Comparison of ENCODE assay signal across 30 cellular contexts in genomic region chr7:111852081-111852480, GRCh38.
"Had no signal": no experiment of that assay in that cellular context is flagged by ENCODE, and none has a peak within 500 bp of the region (broad histone marks: within the 10 kb centered on the region; RNA-seq: fewer than 3 reads in every experiment).

No MANE protein-coding gene starts in this region.

- H3K4me3 Mint-ChIP-seq: activated CD4-positive, alpha-beta memory T cell treated with anti-CD3 and anti-CD28 coated beads, Interleukin-2, amount 10 ng/mL, durations not matched to agents 7 days and 5 days; activated CD4-positive, alpha-beta T cell treated with anti-CD3 and anti-CD28 coated beads, Interleukin-2, amount 10 ng/mL, durations not matched to agents 7 days and 5 days; activated naive CD8-positive, alpha-beta T cell; activated T-cell treated with anti-CD3 and anti-CD28 coated beads, Interleukin-2, amount 50 U/mL, for 4 hours; activated T-helper 17 cell treated with anti-CD3 and anti-CD28 coated beads, Interleukin-2, amount 50 U/mL, for 72 hours; central memory CD8-positive, alpha-beta T cell; dendritic cell treated with granulocyte-macrophage colony-stimulating factor and Interleukin-4, amounts not matched to agents 40 ng/mL and 50 ng/mL, for 4 days had no signal

- H3K4me2 ChIP-seq: hepatocyte had no signal

- ATAC-seq: activated T-cell treated with anti-CD3 and anti-CD28 coated beads, Interleukin-2, amount 50 U/mL, for 4 hours; activated T-helper 17 cell treated with anti-CD3 and anti-CD28 coated beads, Interleukin-2, amount 50 U/mL, for 72 hours; gastroesophageal sphincter; heart right ventricle had no signal

- H3K4me3 ChIP-seq: coronary artery, dorsolateral prefrontal cortex, esophagus squamous epithelium, gastroesophageal sphincter, heart right ventricle, hepatocyte had no signal

- H3K27me3 Mint-ChIP-seq: activated CD4-positive, alpha-beta memory T cell treated with anti-CD3 and anti-CD28 coated beads, Interleukin-2, amount 10 ng/mL, durations not matched to agents 7 days and 5 days; dendritic cell treated with granulocyte-macrophage colony-stimulating factor and Interleukin-4, amounts not matched to agents 40 ng/mL and 50 ng/mL, for 4 days had no signal

- H3K27ac Mint-ChIP-seq: activated CD4-positive, alpha-beta memory T cell treated with anti-CD3 and anti-CD28 coated beads, Interleukin-2, amount 10 ng/mL, durations not matched to agents 7 days and 5 days; activated CD4-positive, alpha-beta T cell treated with anti-CD3 and anti-CD28 coated beads, Interleukin-2, amount 10 ng/mL, durations not matched to agents 7 days and 5 days; activated naive CD8-positive, alpha-beta T cell; activated T-helper 17 cell treated with anti-CD3 and anti-CD28 coated beads, Interleukin-2, amount 50 U/mL, for 72 hours; dendritic cell treated with granulocyte-macrophage colony-stimulating factor and Interleukin-4, amounts not matched to agents 40 ng/mL and 50 ng/mL, for 4 days had no signal

- H3K27me3 ChIP-seq: brain microvascular endothelial cell, dorsolateral prefrontal cortex, esophagus squamous epithelium, gastroesophageal sphincter, heart right ventricle, hepatocyte had no signal

- FAIRE-seq: astrocyte, bronchial epithelial cell had no signal

- H3K27ac ChIP-seq: brain microvascular endothelial cell, coronary artery, esophagus squamous epithelium, gastroesophageal sphincter, heart right ventricle had no signal

- H3K4me1 ChIP-seq: esophagus squamous epithelium, gastroesophageal sphincter had no signal

- H3K36me3 ChIP-seq: brain microvascular endothelial cell had no signal

- H3K9me3 Mint-ChIP-seq: activated CD4-positive, alpha-beta memory T cell treated with anti-CD3 and anti-CD28 coated beads, Interleukin-2, amount 10 ng/mL, durations not matched to agents 7 days and 5 days had no signal

- H3K9me3 ChIP-seq: gastroesophageal sphincter, heart right ventricle had no signal

- H3K4me1 Mint-ChIP-seq: activated CD4-positive, alpha-beta memory T cell treated with anti-CD3 and anti-CD28 coated beads, Interleukin-2, amount 10 ng/mL, durations not matched to agents 7 days and 5 days; activated CD4-positive, alpha-beta T cell treated with anti-CD3 and anti-CD28 coated beads, Interleukin-2, amount 10 ng/mL, durations not matched to agents 7 days and 5 days; activated T-helper 17 cell treated with anti-CD3 and anti-CD28 coated beads, Interleukin-2, amount 50 U/mL, for 72 hours; central memory CD8-positive, alpha-beta T cell had no signal

- DNase-seq: activated CD4-positive, alpha-beta memory T cell treated with anti-CD3 and anti-CD28 coated beads, Interleukin-2, amount 10 ng/mL, durations not matched to agents 7 days and 5 days; activated CD4-positive, alpha-beta T cell treated with anti-CD3 and anti-CD28 coated beads for 1 hour; activated CD4-positive, alpha-beta T cell treated with anti-CD3 and anti-CD28 coated beads for 4 hours; activated CD4-positive, alpha-beta T cell treated with anti-CD3 and anti-CD28 coated beads, Interleukin-2, amount 10 ng/mL, durations not matched to agents 7 days and 5 days; activated CD4-positive, alpha-beta T cell treated with anti-CD3 and anti-CD28 coated beads, Interleukin-2, amount 50 U/mL, for 4 hours; activated CD8-positive, alpha-beta memory T cell treated with anti-CD3 and anti-CD28 coated beads, Interleukin-2, amount 50 U/mL, for 48 hours; activated effector memory CD4-positive, alpha-beta T cell treated with Interleukin-2 at 50 U/mL for 16 hours; activated gamma-delta T cell treated with Interleukin-2 at 50 U/mL for 16 hours; activated naive CD4-positive, alpha-beta T cell treated with anti-CD3 and anti-CD28 coated beads, Interleukin-2, amount 50 U/mL, for 16 hours; activated naive CD4-positive, alpha-beta T cell treated with Interleukin-2 at 50 U/mL for 16 hours; activated T-cell treated with anti-CD3 and anti-CD28 coated beads, Interleukin-2, amount 50 U/mL, for 4 hours; amniotic stem cell; anterior cingulate cortex; brain microvascular endothelial cell; dorsolateral prefrontal cortex; effector memory CD4-positive, alpha-beta T cell; erythroblast; esophagus squamous epithelium; foreskin melanocyte; heart right ventricle; T-helper 2 cell had no signal

- H2AFZ ChIP-seq: hepatocyte had no signal

- H3K79me2 ChIP-seq: hepatocyte had no signal
